10 cellular contexts compared by ENCODE assay signal in the genomic region with DNA sequence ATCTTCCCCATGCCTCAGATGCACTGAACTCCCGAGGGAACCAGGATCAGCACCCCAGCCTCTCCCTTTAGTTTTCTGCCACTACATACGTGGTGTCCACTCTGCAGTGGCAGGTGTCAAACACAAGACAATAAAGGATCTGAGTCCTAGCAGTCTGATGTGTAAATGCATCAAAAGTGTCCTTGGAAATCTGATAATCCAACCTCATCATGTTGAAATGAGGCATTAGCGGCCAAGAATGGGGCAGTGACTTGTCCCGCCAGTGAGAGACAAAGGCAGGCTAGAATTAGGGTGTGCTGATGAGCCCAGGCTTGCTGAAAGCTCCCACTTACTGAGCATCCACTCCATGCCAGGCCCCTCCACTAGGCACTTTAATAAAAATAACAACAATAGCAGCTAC. TPM values are rescaled to one million over a fixed set of nuclear protein-coding genes. Genes with fewer than 3 reads are reported as not detected.
"Had no signal": no experiment of that assay in that cellular context is flagged by ENCODE, and none has a peak within 500 bp of the region (broad histone marks: within the 10 kb centered on the region; RNA-seq: fewer than 3 reads in every experiment).

No MANE protein-coding gene starts in this region.

- H3K4me3 ChIP-seq: K562 had no signal

- H3K36me3 Mint-ChIP-seq: IgD-negative memory B cell had no signal

- DNase-seq: IMR-90, KBM-7, KG1 had no signal

- H3K4me3 Mint-ChIP-seq: IgD-negative memory B cell had no signal

- H3K4me1 Mint-ChIP-seq: IgD-negative memory B cell had no signal

- ATAC-seq: HepG2, K562 had no signal

- H3K27ac ChIP-seq: HL-60 had no signal

- FAIRE-seq: HepG2, HTR-8/SVneo, K562 had no signal

- H3K27ac Mint-ChIP-seq: IgD-negative memory B cell had no signal

RNA-seq across cellular contexts. Expression of gene EN1, which starts 52.9 kb away (rescaled TPM):
- total RNA-seq: HepG2, HT-29, HT1080, IMR-90 had no signal
- polyA plus RNA-seq: HepG2, IgD-negative memory B cell, IMR-90 had no signal
